In genomic region chr3:149460123-149460522, GRCh38 we compare ENCODE assay signal across 19 cellular contexts. TPM values are rescaled to one million over a fixed set of nuclear protein-coding genes. Genes with fewer than 3 reads are reported as not detected.
A peak's percentile ranks its signal among the peaks of the same experiment; 100 is the strongest.
DNase-seq lines count a peak whose midpoint lies in the region; ATAC-seq and TF ChIP-seq lines count a peak whose summit lies in the region.
"Had no signal": no experiment of that assay in that cellular context is flagged by ENCODE, and none has a peak within 500 bp of the region (broad histone marks: within the 10 kb centered on the region; RNA-seq: fewer than 3 reads in every experiment).

No MANE protein-coding gene starts in this region.

- H3K9me3 Mint-ChIP-seq in GM23338, result no peaks in the 10 kb centered on the region; the same call in 2 of the 3 replicates
- peaks cover 6% of the 10 kb centered on the region for H3K9me3 Mint-ChIP-seq in Calu3 (ENCODE audit: low read depth, unreplicated experiment)

- H3F3A ChIP-seq in GM23338 (replicated peaks; ENCODE audit: low read depth), result no peaks in the 10 kb centered on the region

- DNase-seq in GM23338 (ENCODE audit: low spot score) (no peak), fibroblast of gingiva (ENCODE audit: low read depth) (peak; percentile 36), left lobe of liver (ENCODE audit: low spot score) (no peak), sciatic nerve (ENCODE audit: low spot score) (no peak), Calu3 (no peak), NCI-H1105 treated with DMSO at 0.1 percent for 48 hours (lab: John Stamatoyannopoulos, UW) (no peak)
- DNase-seq: activated CD4-positive, alpha-beta T cell treated with anti-CD3 and anti-CD28 coated beads for 1 hour; amygdala; CD8-positive, alpha-beta memory T cell; GOT3; NCI-H1436 treated with DMSO at 0.1 percent for 48 hours; NCI-H82; SK-N-SH; stimulated activated naive CD8-positive, alpha-beta T cell treated with anti-CD3 and anti-CD28 coated beads, Interleukin-15, Interleukin-2, amounts not matched to agents 100 U/mL and 50 U/mL, for 24 hours; T1000 had no signal

- H3K27ac Mint-ChIP-seq in GM23338 (no peak overlapping the region), Calu3 (ENCODE audit: unreplicated experiment) (no peak overlapping the region)
- H3K27ac Mint-ChIP-seq: CD8-positive, alpha-beta memory T cell had no signal

- peaks cover 2% of the 10 kb centered on the region for H3K27me3 Mint-ChIP-seq in GM23338 (ENCODE audit: insufficient read depth, low read depth, poor library complexity)
- no peaks in the 10 kb centered on the region for H3K27me3 Mint-ChIP-seq in Calu3 (ENCODE audit: unreplicated experiment)

- H3K79me2 ChIP-seq in GM23338 (replicated peaks; ENCODE audit: insufficient read depth), result no peaks in the 10 kb centered on the region

- no peak overlapping the region for H3K4me2 ChIP-seq in GM23338
- H3K4me2 ChIP-seq: SK-N-SH had no signal

- CTCF ChIA-PET in Calu3 (lab: Charles Lee), result no interaction called here

- H3K36me3 Mint-ChIP-seq in GM23338 (ENCODE audit: low read depth), result no peaks in the 10 kb centered on the region
- no peaks in the 10 kb centered on the region for H3K36me3 Mint-ChIP-seq in Calu3 (ENCODE audit: insufficient read depth, unreplicated experiment)

- H3K36me3 ChIP-seq in GM23338 (ENCODE audit: insufficient read depth), result no peaks in the 10 kb centered on the region

- no peaks in the 10 kb centered on the region for H4K20me1 ChIP-seq in GM23338 (replicated peaks; ENCODE audit: insufficient read depth)

- intact Hi-C loops in sciatic nerve (cut with DNase I), result no loop called here
- intact Hi-C loops in Calu3 (cut with micrococcal nuclease; ENCODE audit: unreplicated experiment), result no loop called here

- H3K27ac ChIP-seq in GM23338 (ENCODE audit: low read depth), result no peak overlapping the region

- no TSS peak for BruUV-seq in Calu3 (replicated peaks; lab: Mats Ljungman, UMichigan)

- no peak overlapping the region for H3K4me3 Mint-ChIP-seq in GM23338
- H3K4me3 Mint-ChIP-seq in Calu3 (ENCODE audit: low read depth, unreplicated experiment), result no peak overlapping the region
- H3K4me3 Mint-ChIP-seq: CD8-positive, alpha-beta memory T cell; neural crest cell had no signal

- H2AFZ ChIP-seq in GM23338, result peak overlapping the region; percentile 63; the same call in 1 of the 2 replicates

- H3K4me3 ChIP-seq in GM23338, result no peak overlapping the region

- no peaks in the 10 kb centered on the region for H3K27me3 ChIP-seq in GM23338 (ENCODE audit: insufficient read depth)

- H3K4me1 Mint-ChIP-seq in GM23338 (no peaks in the 10 kb centered on the region; the same call in 2 of the 3 replicates), Calu3 (ENCODE audit: low read depth, unreplicated experiment) (peaks cover 4% of the 10 kb centered on the region)
- H3K4me1 Mint-ChIP-seq: CD8-positive, alpha-beta memory T cell; neural crest cell had no signal

- no peaks in the 10 kb centered on the region for H3K4me1 ChIP-seq in GM23338 (ENCODE audit: insufficient read depth)

- ATAC-seq in GM23338, result no peak
- peak; percentile 91 for ATAC-seq in left lobe of liver
- ATAC-seq in sciatic nerve, result peak; percentile 89
- no peak for ATAC-seq in HG03196 (IDR thresholded peaks at IDR 0.05; ENCODE audit: unreplicated experiment)
- ATAC-seq in HG02759 (IDR thresholded peaks at IDR 0.05; ENCODE audit: unreplicated experiment), result no peak
- ATAC-seq: Panc1; stimulated activated naive CD8-positive, alpha-beta T cell treated with anti-CD3 and anti-CD28 coated beads, Interleukin-15, Interleukin-2, amounts not matched to agents 100 U/mL and 50 U/mL, for 24 hours had no signal

- TF ChIP-seq CTCF in GM23338 (conservative IDR thresholded peaks at IDR 0.05; ENCODE audit: low read depth in 2 of 2) (no peak), Calu3 (IDR thresholded peaks at IDR 0.05; ENCODE audit: unreplicated experiment) (no peak)

- peaks cover 3% of the 10 kb centered on the region; the same call in 1 of the 2 replicates for H3K9me2 ChIP-seq in GM23338 (ENCODE audit: insufficient read depth)
- H3K9me2 ChIP-seq: SK-N-SH had no signal

TF ChIP-seq in GM23338, 12 proteins besides CTCF, POLR2A, EP300 and RAD21 (continues in another document):
- TF ChIP-seq POLR2AphosphoS5 (IDR thresholded peaks at IDR 0.05; ENCODE audit: low read depth) (no peak), EZH2 (IDR thresholded peaks at IDR 0.05; ENCODE audit: low read depth, unreplicated experiment) (no peak), ZNF114 (CRISPR knock-in tag; IDR thresholded peaks at IDR 0.05) (no peak), ETS1 (IDR thresholded peaks at IDR 0.05) (no peak), STAT1 (IDR thresholded peaks at IDR 0.05; ENCODE audit: unreplicated experiment) (no peak), ZNF331 (CRISPR knock-in tag; IDR thresholded peaks at IDR 0.05; ENCODE audit: low read depth) (no peak), JUNB (IDR thresholded peaks at IDR 0.05; ENCODE audit: unreplicated experiment) (no peak), ZNF462 (CRISPR knock-in tag; IDR thresholded peaks at IDR 0.05) (no peak), EZH2phosphoT487 (IDR thresholded peaks at IDR 0.05; ENCODE audit: unreplicated experiment) (no peak), NANOG (IDR thresholded peaks at IDR 0.05; ENCODE audit: borderline replicate concordance) (no peak), CREB1 (CRISPR knock-in tag; IDR thresholded peaks at IDR 0.05; ENCODE audit: low read depth) (no peak)

RNA-seq across cellular contexts. Expression of gene TM4SF4, which starts 14.4 kb away (rescaled TPM):
- total RNA-seq in GM23338 (2014; rRNA removed; shearing (Covaris generic)), result not detected in 2 replicates
- not detected in 2 replicates for polyA plus RNA-seq in GM23338 (2016; fragmentation: Nextera tagmentation; extraction: Ambion mirVana)
- total RNA-seq in left lobe of liver (220 TPM), sciatic nerve (not detected), Calu3 (2022) (257 and 881 TPM in 2 replicates)
- total RNA-seq: CD8-positive, alpha-beta memory T cell; neural crest cell had no signal
- polyA plus RNA-seq: CD8-positive, alpha-beta memory T cell had no signal

Comparison
In these comparisons a context has a peak if more than half of its experiments do, and no peak if none do; other contexts are left out.
1. ATAC-seq: peak in left lobe of liver (single experiment) and sciatic nerve (single experiment); none in GM23338 (single experiment), HG03196 (single experiment) and HG02759 (single experiment).
2. RNA of gene TM4SF4, which starts 14.4 kb away (total RNA-seq): 257 to 881 TPM in Calu3 and 220 TPM in left lobe of liver (single experiment); not detected in sciatic nerve (single experiment) and not detected in GM23338; every median in the first group is over 100 times any median in the second.